In the genomic region with DNA sequence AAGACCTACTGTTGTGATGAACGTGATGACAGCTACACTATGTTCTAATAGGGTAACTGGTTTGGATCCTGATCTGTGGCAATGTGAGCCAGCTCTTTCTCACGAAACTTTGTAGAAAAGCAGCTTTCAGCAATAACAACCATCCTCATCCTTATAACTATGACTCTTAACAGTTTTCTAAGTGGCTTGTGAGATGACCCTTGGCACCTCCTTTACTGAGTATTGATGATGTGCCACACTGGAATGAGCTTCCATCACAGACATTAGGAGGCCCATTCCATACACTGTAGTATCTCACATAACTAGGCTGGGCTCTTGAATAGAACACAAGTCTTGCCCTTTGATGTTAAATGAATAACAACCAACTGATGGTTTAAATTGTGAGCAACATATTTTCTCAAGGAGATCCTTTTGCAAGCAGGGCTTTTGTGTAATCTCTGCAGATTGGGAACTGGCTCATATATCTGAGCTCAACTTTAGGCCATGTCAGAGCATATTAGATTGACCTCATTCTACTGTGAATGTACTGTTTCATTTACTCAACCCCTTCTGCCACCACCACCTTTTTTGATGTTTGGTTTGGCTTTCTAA, we compare ENCODE assay signal across 20 cellular contexts. TPM values are rescaled to one million over a fixed set of nuclear protein-coding genes. Genes with fewer than 3 reads are reported as not detected.
DNase-seq lines count a peak whose midpoint lies in the region; ATAC-seq and TF ChIP-seq lines count a peak whose summit lies in the region.
"Had no signal": no experiment of that assay in that cellular context is flagged by ENCODE, and none has a peak within 500 bp of the region (broad histone marks: within the 10 kb centered on the region; RNA-seq: fewer than 3 reads in every experiment).

No MANE protein-coding gene starts in this region.

- H3K36me3 ChIP-seq in HCT116 (ENCODE audit: control insufficient read depth in 1 of 2, insufficient read depth in 2 of 2, low read length in 2 of 2): no peaks in the 10 kb centered on the region
- H3K36me3 ChIP-seq in mesenchymal stem cell (ENCODE audit: control insufficient read depth in 1 of 2, insufficient read depth in 2 of 2, low read depth in 1 of 2, low read length in 2 of 2): no peaks in the 10 kb centered on the region
- H3K36me3 ChIP-seq in endodermal cell (ENCODE audit: control insufficient read depth, insufficient read depth, low read length): no peaks in the 10 kb centered on the region
- H3K36me3 ChIP-seq: brain microvascular endothelial cell, neutrophil, thyroid gland had no signal

- intact Hi-C loops in HCT116 (cut with micrococcal nuclease): loop anchor here (1.0 to 5.0 kb wide), 2 partner anchors 72 to 368 kb away; no protein-coding TSS in a partner anchor

- no peak overlapping the region for H3K4me3 ChIP-seq in HCT116 (replicated peaks in 1 of 2; ENCODE audit: low read depth in 1 of 2, low read length in 2 of 2)
- H3K4me3 ChIP-seq in choroid plexus epithelial cell (ENCODE audit: low read depth, low read length): no peak overlapping the region
- no peak overlapping the region for H3K4me3 ChIP-seq in mesenchymal stem cell (ENCODE audit: insufficient read depth in 1 of 2, low read depth in 1 of 2, low read length in 2 of 2)
- no peak overlapping the region for H3K4me3 ChIP-seq in endodermal cell (ENCODE audit: low read length)
- H3K4me3 ChIP-seq: PC-9, thyroid gland had no signal

- no peak overlapping the region for H3K23ac ChIP-seq in mesenchymal stem cell (ENCODE audit: low read length in 2 of 2)

- no peak overlapping the region for H3K18ac ChIP-seq in mesenchymal stem cell (ENCODE audit: low read depth in 1 of 2, low read length in 2 of 2)

- WGBS in mesenchymal stem cell: 79% methylated on average over 2 of the region's 2 CpGs
- WGBS in endodermal cell (ENCODE audit: insufficient coverage in 1 of 2, insufficient read length in 1 of 2), 2 experiments: 50% methylated on average over 2 of the region's 2 CpGs

- no peak for TF ChIP-seq RAD21 in HCT116 (IDR thresholded peaks at IDR 0.05; ENCODE audit: low read depth)

- DNase-seq in AG20443 (ENCODE audit: low spot score) (peak; percentile 20), HCT116 (ENCODE audit: low read depth, low spot score) (no peak), choroid plexus epithelial cell (ENCODE audit: low read depth) (peak; percentile 41), mesenchymal stem cell (peak; percentile 14), HuH-7 (ENCODE audit: low spot score) (no peak), endodermal cell (no peak), midbrain (lab: John Stamatoyannopoulos, UW) (no peak), NCI-H1694 treated with DMSO at 0.1 percent for 48 hours (lab: John Stamatoyannopoulos, UW) (no peak)
- DNase-seq: activated gamma-delta T cell, NCI-H2107, SIG-M5 had no signal

- H4K91ac ChIP-seq in mesenchymal stem cell (ENCODE audit: low read length): no peak overlapping the region

- no peak overlapping the region for H4K8ac ChIP-seq in mesenchymal stem cell (ENCODE audit: low read length)

- H3K27ac ChIP-seq in HCT116 (ENCODE audit: low read depth, low read length): no peak overlapping the region
- no peak overlapping the region for H3K27ac ChIP-seq in mesenchymal stem cell (ENCODE audit: low read length, poor library complexity, severe bottlenecking)
- no peak overlapping the region for H3K27ac ChIP-seq in endodermal cell (ENCODE audit: low read depth, low read length)
- H3K27ac ChIP-seq: brain microvascular endothelial cell, neutrophil, PC-9, thyroid gland had no signal

- no peak for TF ChIP-seq POLR2A in HCT116 (IDR thresholded peaks at IDR 0.05; ENCODE audit: borderline replicate concordance, extremely low read depth, insufficient read depth, insufficient read length)

- no peak overlapping the region for H2BK12ac ChIP-seq in mesenchymal stem cell (ENCODE audit: low read length in 2 of 2)

- no peak overlapping the region for H3K4me3 Mint-ChIP-seq in endodermal cell
- H3K4me3 Mint-ChIP-seq: activated CD8-positive, alpha-beta T cell treated with anti-CD3 and anti-CD28 coated beads for 36 hours; CD14-positive monocyte; memory B cell; stimulated activated naive CD8-positive, alpha-beta T cell treated with anti-CD3 and anti-CD28 coated beads, Interleukin-15, Interleukin-2, amounts not matched to agents 100 ng/mL and 50 ng/mL, for 24 hours had no signal

- H3K27ac Mint-ChIP-seq in endodermal cell: no peak overlapping the region
- H3K27ac Mint-ChIP-seq: activated CD8-positive, alpha-beta T cell treated with anti-CD3 and anti-CD28 coated beads for 36 hours; CD14-positive monocyte; memory B cell; stimulated activated naive CD8-positive, alpha-beta T cell treated with anti-CD3 and anti-CD28 coated beads, Interleukin-15, Interleukin-2, amounts not matched to agents 100 ng/mL and 50 ng/mL, for 24 hours had no signal

- no peaks in the 10 kb centered on the region for H3K9me2 ChIP-seq in HCT116 (ENCODE audit: insufficient read depth)

- H3K4ac ChIP-seq in mesenchymal stem cell (ENCODE audit: low read depth in 1 of 2, low read length in 2 of 2): no peak overlapping the region

- peak overlapping the region; percentile 8 for H2AK5ac ChIP-seq in mesenchymal stem cell (ENCODE audit: low read length, severe bottlenecking)

- POLR2A ChIA-PET in HCT116 (lab: Charles Lee): interaction anchor here (1.2 kb wide), 2 partner anchors 21 to 59 kb away, joined by 3 read pairs; no protein-coding TSS in a partner anchor

- H2BK15ac ChIP-seq in mesenchymal stem cell (ENCODE audit: low read depth, poor library complexity, severe bottlenecking): no peak overlapping the region

- H4K20me1 ChIP-seq in HCT116 (ENCODE audit: insufficient read depth): no peaks in the 10 kb centered on the region

- H3K27me3 ChIP-seq in HCT116 (ENCODE audit: insufficient read depth, low read length): no peaks in the 10 kb centered on the region
- H3K27me3 ChIP-seq in mesenchymal stem cell (ENCODE audit: control insufficient read depth in 1 of 2, insufficient read depth in 1 of 2, low read length in 2 of 2): no peaks in the 10 kb centered on the region
- H3K27me3 ChIP-seq in endodermal cell (ENCODE audit: control insufficient read depth, insufficient read depth, low read length, poor library complexity, severe bottlenecking): no peaks in the 10 kb centered on the region
- H3K27me3 ChIP-seq: brain microvascular endothelial cell, thyroid gland had no signal

- no peak overlapping the region for H3K14ac ChIP-seq in mesenchymal stem cell (ENCODE audit: low read length in 2 of 2)

- BruUV-seq in HCT116 (replicated peaks; lab: Mats Ljungman, UMichigan): no TSS peak

- TF ChIP-seq CTCF in HCT116 (IDR thresholded peaks at IDR 0.05 in 2 of 3, conservative IDR thresholded peaks at IDR 0.05 in 1 of 3; ENCODE audit: borderline replicate concordance in 1 of 3, insufficient read depth in 1 of 3, low read depth in 2 of 3, low read length in 2 of 3): no peak
- no peak for TF ChIP-seq CTCF in choroid plexus epithelial cell (conservative IDR thresholded peaks at IDR 0.05; ENCODE audit: low read depth, low read length)
- TF ChIP-seq CTCF in endodermal cell (conservative IDR thresholded peaks at IDR 0.05): no peak

- H3K4me2 ChIP-seq in HCT116 (ENCODE audit: low read length) (no peak overlapping the region), mesenchymal stem cell (ENCODE audit: low read length, poor library complexity, severe bottlenecking) (no peak overlapping the region)
- H3K4me2 ChIP-seq: PC-9 had no signal

- H3K79me2 ChIP-seq in HCT116 (ENCODE audit: insufficient read depth, low read length): no peaks in the 10 kb centered on the region

- CTCF ChIA-PET in HCT116 (lab: Charles Lee): interaction anchor here (0.8 to 4.2 kb wide), 10 partner anchors 9 to 367 kb away, joined by 3 to 41 read pairs (median 5); no protein-coding TSS in a partner anchor

- H3K79me1 ChIP-seq in mesenchymal stem cell (replicated peaks; ENCODE audit: low read length, poor library complexity, severe bottlenecking): no peaks in the 10 kb centered on the region

- no peak overlapping the region for H2BK120ac ChIP-seq in mesenchymal stem cell (ENCODE audit: low read depth, low read length)

- peak overlapping the region; percentile 34 for H2AFZ ChIP-seq in HCT116 (ENCODE audit: low read depth, low read length, poor library complexity, severe bottlenecking)
- no peak overlapping the region for H2AFZ ChIP-seq in mesenchymal stem cell (ENCODE audit: low read depth, low read length)
- H2AFZ ChIP-seq: PC-9 had no signal

- peaks cover 24% of the 10 kb centered on the region for H3K4me1 Mint-ChIP-seq in endodermal cell
- H3K4me1 Mint-ChIP-seq: CD14-positive monocyte, memory B cell had no signal

- H3K4me1 ChIP-seq in HCT116 (ENCODE audit: control insufficient read depth in 1 of 2, insufficient read depth in 2 of 2, low read length in 2 of 2): peaks cover 15 to 60% of the 10 kb centered on the region in 2 experiments
- peaks cover 14% of the 10 kb centered on the region for H3K4me1 ChIP-seq in mesenchymal stem cell (ENCODE audit: control insufficient read depth, insufficient read depth, low read depth, low read length)
- H3K4me1 ChIP-seq in endodermal cell (ENCODE audit: control insufficient read depth, insufficient read depth, low read length): peaks cover 4% of the 10 kb centered on the region

- H3K9me3 Mint-ChIP-seq in endodermal cell: no peaks in the 10 kb centered on the region
- H3K9me3 Mint-ChIP-seq: activated CD8-positive, alpha-beta T cell treated with anti-CD3 and anti-CD28 coated beads for 36 hours; CD14-positive monocyte; memory B cell; stimulated activated naive CD8-positive, alpha-beta T cell treated with anti-CD3 and anti-CD28 coated beads, Interleukin-15, Interleukin-2, amounts not matched to agents 100 ng/mL and 50 ng/mL, for 24 hours had no signal

- RAD21 ChIA-PET in HCT116 (lab: Charles Lee; ENCODE audit: low non-redundant PET in 1 of 2, low total read pairs in 2 of 2, uncharacterized antibody in 2 of 2, unreplicated experiment in 2 of 2): interaction anchor here (0.5 to 1.9 kb wide), 4 partner anchors 59 to 300 kb away, joined by 3 to 4 read pairs (median 3); no protein-coding TSS in a partner anchor

- H3K27me3 Mint-ChIP-seq in endodermal cell (ENCODE audit: insufficient read depth): no peaks in the 10 kb centered on the region
- H3K27me3 Mint-ChIP-seq: activated CD8-positive, alpha-beta T cell treated with anti-CD3 and anti-CD28 coated beads for 36 hours had no signal

- ATAC-seq in HCT116: no peak
- ATAC-seq: activated CD8-positive, alpha-beta T cell treated with anti-CD3 and anti-CD28 coated beads for 36 hours had no signal

- no peaks in the 10 kb centered on the region for H3K36me3 Mint-ChIP-seq in endodermal cell (ENCODE audit: low read depth)
- H3K36me3 Mint-ChIP-seq: CD14-positive monocyte, memory B cell had no signal

- H3K9me3 ChIP-seq in HCT116 (ENCODE audit: control insufficient read depth in 1 of 2, insufficient read depth in 1 of 2, low read depth in 1 of 2, low read length in 2 of 2) (no peaks in the 10 kb centered on the region), mesenchymal stem cell (ENCODE audit: control insufficient read depth, low read length) (no peaks in the 10 kb centered on the region), endodermal cell (ENCODE audit: control insufficient read depth, low read length) (no peaks in the 10 kb centered on the region)
- H3K9me3 ChIP-seq: neutrophil, thyroid gland had no signal

- no peak overlapping the region for H2BK5ac ChIP-seq in mesenchymal stem cell (ENCODE audit: low read depth, low read length, poor library complexity, severe bottlenecking)

- no peak overlapping the region for H3K9ac ChIP-seq in HCT116 (ENCODE audit: low read length)
- peak overlapping the region; percentile 41 for H3K9ac ChIP-seq in mesenchymal stem cell (ENCODE audit: low read length)
- no peak overlapping the region for H3K9ac ChIP-seq in endodermal cell (ENCODE audit: extremely low read depth, low read length, poor library complexity, severe bottlenecking)

RNA-seq across cellular contexts. Expression of gene MYPN, which starts 46.4 kb away (rescaled TPM):
- 0.34 TPM for total RNA-seq in HCT116 (2021; ENCODE audit: unreplicated experiment)
- 0.06 and 0.09 TPM in 2 replicates for polyA plus RNA-seq in HCT116 (2012)
- polyA plus RNA-seq in mesenchymal stem cell (2013, experiment 1 of 2): not detected
- polyA plus RNA-seq in mesenchymal stem cell (2013, experiment 2 of 2): 0.01 TPM
- not detected for total RNA-seq in endodermal cell
- not detected for polyA plus RNA-seq in endodermal cell (2013, experiment 1 of 2)
- not detected for polyA plus RNA-seq in endodermal cell (2013, experiment 2 of 2)
- total RNA-seq: activated CD8-positive, alpha-beta T cell treated with anti-CD3 and anti-CD28 coated beads for 36 hours; HT-29 had no signal
- polyA plus RNA-seq: CD14-positive monocyte had no signal

Comparison
In these comparisons a context has a peak if more than half of its experiments do, and no peak if none do; other contexts are left out.
1. DNase-seq: peak in AG20443 (single experiment), choroid plexus epithelial cell (single experiment) and mesenchymal stem cell (single experiment); none in HCT116 (single experiment), HuH-7 (single experiment), endodermal cell (single experiment), midbrain (single experiment) and NCI-H1694 treated with DMSO at 0.1 percent for 48 hours (single experiment).